Comparison of ENCODE assay signal across 1 cellular context in the genomic region with DNA sequence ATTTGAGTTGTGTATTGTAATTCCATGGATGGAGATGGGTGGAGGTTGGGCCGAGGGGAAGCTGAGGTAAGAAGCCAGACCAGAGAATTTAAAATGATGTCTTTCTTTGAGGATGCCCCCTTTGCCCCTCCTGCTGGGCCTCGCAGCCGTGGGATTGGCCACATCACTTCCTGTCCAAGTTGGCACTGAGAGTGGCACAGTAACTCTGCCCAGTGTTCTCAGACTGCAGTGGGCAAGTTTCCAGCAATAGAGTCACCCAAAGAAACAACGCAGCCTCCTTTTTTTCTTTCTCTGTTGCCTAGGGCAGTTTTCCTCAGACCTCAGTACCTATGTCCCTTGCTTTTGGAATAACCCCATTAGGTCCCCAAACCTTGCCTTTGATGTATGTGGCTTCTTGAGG.
TF ChIP-seq lines count a peak whose summit lies in the region.

No MANE protein-coding gene starts in this region.

TF ChIP-seq in GM23338, 12 proteins besides CTCF, POLR2A, EP300 and RAD21 (continued from another document):
- TF ChIP-seq, protein P1, sequence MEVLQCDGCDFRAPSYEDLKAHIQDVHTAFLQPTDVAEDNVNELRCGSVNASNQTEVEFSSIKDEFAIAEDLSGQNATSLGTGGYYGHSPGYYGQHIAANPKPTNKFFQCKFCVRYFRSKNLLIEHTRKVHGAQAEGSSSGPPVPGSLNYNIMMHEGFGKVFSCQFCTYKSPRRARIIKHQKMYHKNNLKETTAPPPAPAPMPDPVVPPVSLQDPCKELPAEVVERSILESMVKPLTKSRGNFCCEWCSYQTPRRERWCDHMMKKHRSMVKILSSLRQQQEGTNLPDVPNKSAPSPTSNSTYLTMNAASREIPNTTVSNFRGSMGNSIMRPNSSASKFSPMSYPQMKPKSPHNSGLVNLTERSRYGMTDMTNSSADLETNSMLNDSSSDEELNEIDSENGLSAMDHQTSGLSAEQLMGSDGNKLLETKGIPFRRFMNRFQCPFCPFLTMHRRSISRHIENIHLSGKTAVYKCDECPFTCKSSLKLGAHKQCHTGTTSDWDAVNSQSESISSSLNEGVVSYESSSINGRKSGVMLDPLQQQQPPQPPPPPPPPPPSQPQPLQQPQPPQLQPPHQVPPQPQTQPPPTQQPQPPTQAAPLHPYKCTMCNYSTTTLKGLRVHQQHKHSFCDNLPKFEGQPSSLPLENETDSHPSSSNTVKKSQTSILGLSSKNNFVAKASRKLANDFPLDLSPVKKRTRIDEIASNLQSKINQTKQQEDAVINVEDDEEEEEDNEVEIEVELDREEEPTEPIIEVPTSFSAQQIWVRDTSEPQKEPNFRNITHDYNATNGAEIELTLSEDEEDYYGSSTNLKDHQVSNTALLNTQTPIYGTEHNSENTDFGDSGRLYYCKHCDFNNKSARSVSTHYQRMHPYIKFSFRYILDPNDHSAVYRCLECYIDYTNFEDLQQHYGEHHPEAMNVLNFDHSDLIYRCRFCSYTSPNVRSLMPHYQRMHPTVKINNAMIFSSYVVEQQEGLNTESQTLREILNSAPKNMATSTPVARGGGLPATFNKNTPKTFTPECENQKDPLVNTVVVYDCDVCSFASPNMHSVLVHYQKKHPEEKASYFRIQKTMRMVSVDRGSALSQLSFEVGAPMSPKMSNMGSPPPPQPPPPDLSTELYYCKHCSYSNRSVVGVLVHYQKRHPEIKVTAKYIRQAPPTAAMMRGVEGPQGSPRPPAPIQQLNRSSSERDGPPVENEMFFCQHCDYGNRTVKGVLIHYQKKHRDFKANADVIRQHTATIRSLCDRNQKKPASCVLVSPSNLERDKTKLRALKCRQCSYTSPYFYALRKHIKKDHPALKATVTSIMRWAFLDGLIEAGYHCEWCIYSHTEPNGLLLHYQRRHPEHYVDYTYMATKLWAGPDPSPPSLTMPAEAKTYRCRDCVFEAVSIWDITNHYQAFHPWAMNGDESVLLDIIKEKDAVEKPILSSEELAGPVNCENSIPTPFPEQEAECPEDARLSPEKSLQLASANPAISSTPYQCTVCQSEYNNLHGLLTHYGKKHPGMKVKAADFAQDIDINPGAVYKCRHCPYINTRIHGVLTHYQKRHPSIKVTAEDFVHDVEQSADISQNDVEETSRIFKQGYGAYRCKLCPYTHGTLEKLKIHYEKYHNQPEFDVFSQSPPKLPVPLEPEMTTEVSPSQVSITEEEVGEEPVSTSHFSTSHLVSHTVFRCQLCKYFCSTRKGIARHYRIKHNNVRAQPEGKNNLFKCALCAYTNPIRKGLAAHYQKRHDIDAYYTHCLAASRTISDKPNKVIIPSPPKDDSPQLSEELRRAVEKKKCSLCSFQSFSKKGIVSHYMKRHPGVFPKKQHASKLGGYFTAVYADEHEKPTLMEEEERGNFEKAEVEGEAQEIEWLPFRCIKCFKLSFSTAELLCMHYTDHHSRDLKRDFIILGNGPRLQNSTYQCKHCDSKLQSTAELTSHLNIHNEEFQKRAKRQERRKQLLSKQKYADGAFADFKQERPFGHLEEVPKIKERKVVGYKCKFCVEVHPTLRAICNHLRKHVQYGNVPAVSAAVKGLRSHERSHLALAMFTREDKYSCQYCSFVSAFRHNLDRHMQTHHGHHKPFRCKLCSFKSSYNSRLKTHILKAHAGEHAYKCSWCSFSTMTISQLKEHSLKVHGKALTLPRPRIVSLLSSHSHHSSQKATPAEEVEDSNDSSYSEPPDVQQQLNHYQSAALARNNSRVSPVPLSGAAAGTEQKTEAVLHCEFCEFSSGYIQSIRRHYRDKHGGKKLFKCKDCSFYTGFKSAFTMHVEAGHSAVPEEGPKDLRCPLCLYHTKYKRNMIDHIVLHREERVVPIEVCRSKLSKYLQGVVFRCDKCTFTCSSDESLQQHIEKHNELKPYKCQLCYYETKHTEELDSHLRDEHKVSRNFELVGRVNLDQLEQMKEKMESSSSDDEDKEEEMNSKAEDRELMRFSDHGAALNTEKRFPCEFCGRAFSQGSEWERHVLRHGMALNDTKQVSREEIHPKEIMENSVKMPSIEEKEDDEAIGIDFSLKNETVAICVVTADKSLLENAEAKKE (CRISPR knock-in tag; IDR thresholded peaks at IDR 0.05) = no peak
- TF ChIP-seq, protein P2, sequence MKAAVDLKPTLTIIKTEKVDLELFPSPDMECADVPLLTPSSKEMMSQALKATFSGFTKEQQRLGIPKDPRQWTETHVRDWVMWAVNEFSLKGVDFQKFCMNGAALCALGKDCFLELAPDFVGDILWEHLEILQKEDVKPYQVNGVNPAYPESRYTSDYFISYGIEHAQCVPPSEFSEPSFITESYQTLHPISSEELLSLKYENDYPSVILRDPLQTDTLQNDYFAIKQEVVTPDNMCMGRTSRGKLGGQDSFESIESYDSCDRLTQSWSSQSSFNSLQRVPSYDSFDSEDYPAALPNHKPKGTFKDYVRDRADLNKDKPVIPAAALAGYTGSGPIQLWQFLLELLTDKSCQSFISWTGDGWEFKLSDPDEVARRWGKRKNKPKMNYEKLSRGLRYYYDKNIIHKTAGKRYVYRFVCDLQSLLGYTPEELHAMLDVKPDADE (IDR thresholded peaks at IDR 0.05) = no peak
- no peak for TF ChIP-seq CREB1 (CRISPR knock-in tag; IDR thresholded peaks at IDR 0.05; ENCODE audit: low read depth)
- TF ChIP-seq ZNF114 (CRISPR knock-in tag; IDR thresholded peaks at IDR 0.05) = no peak
- no peak for TF ChIP-seq JUNB (IDR thresholded peaks at IDR 0.05; ENCODE audit: unreplicated experiment)
- TF ChIP-seq POLR2AphosphoS5 (IDR thresholded peaks at IDR 0.05; ENCODE audit: low read depth) = no peak
- no peak for TF ChIP-seq EZH2 (IDR thresholded peaks at IDR 0.05; ENCODE audit: low read depth, unreplicated experiment)
- no peak for TF ChIP-seq EZH2phosphoT487 (IDR thresholded peaks at IDR 0.05; ENCODE audit: unreplicated experiment)
- no peak for TF ChIP-seq STAT1 (IDR thresholded peaks at IDR 0.05; ENCODE audit: unreplicated experiment)
